In the genomic region with DNA sequence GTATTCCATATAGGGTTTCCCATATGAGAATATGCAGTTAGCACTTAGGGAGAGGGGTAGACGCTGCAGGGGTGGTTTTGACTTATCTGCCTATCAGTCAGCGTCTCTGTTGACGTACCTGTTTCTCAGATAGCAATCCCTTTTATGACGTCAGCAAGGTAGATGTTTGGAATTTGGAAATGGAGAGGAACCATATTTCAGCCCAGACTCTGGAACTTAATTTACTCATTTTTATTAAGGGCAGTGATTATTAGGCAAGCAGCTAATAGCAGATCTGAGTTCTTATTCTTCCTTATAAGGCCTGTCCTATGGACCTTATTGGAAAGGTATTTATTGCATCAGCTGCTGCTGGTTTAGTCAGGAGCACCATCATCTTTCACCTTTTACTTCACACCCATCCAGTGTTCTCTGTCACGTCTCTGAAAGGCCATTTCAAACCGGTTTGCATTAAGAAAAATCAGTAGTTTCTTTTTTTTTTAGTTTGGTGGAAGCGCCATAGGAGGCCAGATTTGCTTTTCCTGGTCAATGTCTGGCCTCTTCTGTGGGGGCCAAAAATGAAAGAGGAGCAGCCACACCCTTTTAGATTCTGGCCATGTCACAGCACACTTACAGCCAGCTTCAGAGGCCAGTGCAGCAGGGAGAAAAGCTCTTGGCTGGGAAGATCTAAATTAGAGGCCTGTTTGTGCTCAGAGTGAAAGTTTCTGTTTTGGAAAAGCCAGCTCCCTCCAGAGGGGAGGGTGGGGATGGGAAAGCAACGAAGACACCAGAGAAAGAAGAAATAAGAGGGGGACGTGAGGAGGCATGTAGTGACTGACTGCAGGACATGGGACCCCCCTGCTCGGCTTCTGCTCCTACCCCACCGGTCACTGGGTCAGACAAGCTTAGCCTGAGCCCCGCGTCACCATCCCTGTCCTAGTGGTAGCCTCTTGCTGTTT, we compare ENCODE assay signal across 12 cellular contexts.
A peak's percentile ranks its signal among the peaks of the same experiment; 100 is the strongest.
DNase-seq lines count a peak whose midpoint lies in the region; FAIRE-seq and TF ChIP-seq lines count a peak whose summit lies in the region.
"Had no signal": no experiment of that assay in that cellular context is flagged by ENCODE, and none has a peak within 500 bp of the region (broad histone marks: within the 10 kb centered on the region; RNA-seq: fewer than 3 reads in every experiment).

No MANE protein-coding gene starts in this region.

- no peak for FAIRE-seq in RCC 7860 (lab: Jason Lieb, UNC)

- H3K9me3 Mint-ChIP-seq in osteocyte (ENCODE audit: unreplicated experiment): no peaks in the 10 kb centered on the region

- peaks cover 42% of the 10 kb centered on the region for H3K36me3 ChIP-seq in NT2/D1 (ENCODE audit: insufficient read depth, insufficient read length, low read length)
- H3K36me3 ChIP-seq in ovary: no peaks in the 10 kb centered on the region

- TF ChIP-seq CTCF in AG09319 (IDR thresholded peaks at IDR 0.05; ENCODE audit: low read depth, low read length) (0 out of 2 replicates have a peak, but pooled peaks have one; percentile 2), osteocyte (IDR thresholded peaks at IDR 0.05) (no peak), ovary (IDR thresholded peaks at IDR 0.05) (no peak)

- H3K9ac ChIP-seq in NT2/D1 (ENCODE audit: insufficient read length, low read depth): peak overlapping the region; percentile 32

- no peak overlapping the region for H3K27ac ChIP-seq in ovary
- H3K27ac ChIP-seq: left lung, SJSA1 had no signal

- no peak for DNase-seq in AG09319 (ENCODE audit: extremely low read depth, low read depth)
- DNase-seq in NT2/D1 (ENCODE audit: low read depth, low spot score): no peak
- peak; percentile 29 for DNase-seq in fibroblast of peridontal ligament (ENCODE audit: extremely low read depth)
- DNase-seq in osteocyte (ENCODE audit: extremely low spot score, unreplicated experiment): no peak
- DNase-seq in UCSD-AML1 (lab: John Stamatoyannopoulos, UW; ENCODE audit: unreplicated experiment): no peak
- no peak for DNase-seq in ovary
- DNase-seq in RCC 7860 (ENCODE audit: low spot score): no peak
- no peak for DNase-seq in mucosa of gallbladder (ENCODE audit: low spot score)
- DNase-seq: left lung, NCI-H226 had no signal

- H3K4me1 Mint-ChIP-seq in osteocyte (ENCODE audit: unreplicated experiment): peaks cover 47% of the 10 kb centered on the region

- 64 to 79% (median 74%) methylated on average over 13 of the region's 13 CpGs for WGBS in ovary, 3 donors

- TF ChIP-seq EP300 in ovary (IDR thresholded peaks at IDR 0.05): no peak

- H3K27ac Mint-ChIP-seq in osteocyte (ENCODE audit: unreplicated experiment): peak overlapping the region; percentile 75

- intact Hi-C loops in ovary (cut with DNase I): loop anchor here in 1 of 4 donors (10.0 kb wide), 1 partner anchor 142 kb away; a partner anchor contains a TSS

- no peaks in the 10 kb centered on the region for H3K27me3 ChIP-seq in NT2/D1 (ENCODE audit: insufficient read depth, insufficient read length)
- no peaks in the 10 kb centered on the region for H3K27me3 ChIP-seq in ovary
- H3K27me3 ChIP-seq: left lung, SJSA1 had no signal

- H3K4me3 ChIP-seq in NT2/D1 (ENCODE audit: insufficient read length, low read depth) (no peak overlapping the region), ovary (no peak overlapping the region)
- H3K4me3 ChIP-seq: left lung, SJSA1 had no signal

- H3K4me3 Mint-ChIP-seq in osteocyte (ENCODE audit: unreplicated experiment): no peak overlapping the region
- H3K4me3 Mint-ChIP-seq: central memory CD8-positive, alpha-beta T cell had no signal

- no peaks in the 10 kb centered on the region for H3K27me3 Mint-ChIP-seq in osteocyte (ENCODE audit: unreplicated experiment)
- H3K27me3 Mint-ChIP-seq: central memory CD8-positive, alpha-beta T cell had no signal

- H3K4me1 ChIP-seq in NT2/D1 (ENCODE audit: insufficient read depth, insufficient read length): peaks cover 6% of the 10 kb centered on the region
- peaks cover 8% of the 10 kb centered on the region for H3K4me1 ChIP-seq in ovary (ENCODE audit: insufficient read depth)

- H3K9me3 ChIP-seq in NT2/D1 (ENCODE audit: insufficient read depth, low read length) (no peaks in the 10 kb centered on the region), ovary (no peaks in the 10 kb centered on the region)
- H3K9me3 ChIP-seq: left lung, SJSA1 had no signal

- H3K36me3 Mint-ChIP-seq in osteocyte (ENCODE audit: unreplicated experiment): peaks cover 52% of the 10 kb centered on the region

- TF ChIP-seq POLR2A in ovary (IDR thresholded peaks at IDR 0.05): no peak
